28 cellular contexts compared by ENCODE assay signal in genomic region chr9:65404232-65405006, GRCh38.
"Had no signal": no experiment of that assay in that cellular context is flagged by ENCODE, and none has a peak within 500 bp of the region (broad histone marks: within the 10 kb centered on the region; RNA-seq: fewer than 3 reads in every experiment).

No MANE protein-coding gene starts in this region.

- ATAC-seq: activated naive CD4-positive, alpha-beta T cell treated with anti-CD3 and anti-CD28 coated beads, Interleukin-2, amount 50 U/mL, for 72 hours; activated T-cell treated with anti-CD3 and anti-CD28 coated beads, Interleukin-2, amount 50 U/mL, for 4 hours; activated T-helper 17 cell treated with anti-CD3 and anti-CD28 coated beads, Interleukin-2, amount 50 U/mL, for 72 hours; gastroesophageal sphincter had no signal

- H3K27ac ChIP-seq: ascending aorta, breast epithelium, cardiac muscle cell, colonic mucosa, epithelial cell of prostate, esophagus squamous epithelium, gastroesophageal sphincter, heart right ventricle had no signal

- H3K4me3 ChIP-seq: ascending aorta, breast epithelium, cardiac muscle cell, colonic mucosa, esophagus squamous epithelium, gastroesophageal sphincter, heart right ventricle had no signal

- H3K36me3 ChIP-seq: ascending aorta, breast epithelium, cardiac muscle cell, colonic mucosa, esophagus squamous epithelium, gastroesophageal sphincter, heart right ventricle had no signal

- H3K27me3 ChIP-seq: ascending aorta, breast epithelium, cardiac muscle cell, colonic mucosa, esophagus squamous epithelium, gastroesophageal sphincter, heart right ventricle had no signal

- DNase-seq: activated CD4-positive, alpha-beta memory T cell treated with anti-CD3 and anti-CD28 coated beads, Interleukin-2, amount 10 ng/mL, durations not matched to agents 7 days and 5 days; activated CD4-positive, alpha-beta T cell treated with anti-CD3 and anti-CD28 coated beads for 1 hour; activated CD4-positive, alpha-beta T cell treated with anti-CD3 and anti-CD28 coated beads for 4 hours; activated CD4-positive, alpha-beta T cell treated with anti-CD3 and anti-CD28 coated beads, Interleukin-2, amount 10 ng/mL, durations not matched to agents 7 days and 5 days; activated CD4-positive, alpha-beta T cell treated with anti-CD3 and anti-CD28 coated beads, Interleukin-2, amount 50 U/mL, for 4 hours; activated CD8-positive, alpha-beta memory T cell treated with anti-CD3 and anti-CD28 coated beads, Interleukin-2, amount 50 U/mL, for 48 hours; activated gamma-delta T cell; activated naive CD4-positive, alpha-beta T cell; activated naive CD4-positive, alpha-beta T cell treated with anti-CD3 and anti-CD28 coated beads, Interleukin-2, amount 10 ng/mL, durations not matched to agents 7 days and 5 days; activated naive CD8-positive, alpha-beta T cell treated with anti-CD3 and anti-CD28 coated beads, Interleukin-2, amount 10 ng/mL, durations not matched to agents 7 days and 5 days; activated T-cell treated with anti-CD3 and anti-CD28 coated beads, Interleukin-2, amount 50 U/mL, for 4 hours; central memory CD4-positive, alpha-beta T cell; cerebellar nuclear complex; colonic mucosa; effector CD8-positive, alpha-beta T cell; esophagus squamous epithelium; foreskin melanocyte; heart right ventricle; T-helper 2 cell had no signal

- H3K4me1 ChIP-seq: ascending aorta, breast epithelium, colonic mucosa, esophagus squamous epithelium, gastroesophageal sphincter, heart right ventricle had no signal

- FAIRE-seq: endometrium, endothelial cell of umbilical vein had no signal

- H3K9me3 ChIP-seq: colonic mucosa, esophagus squamous epithelium had no signal
